In genomic region chr20:50747275-50747674, GRCh38 we compare ENCODE assay signal across 20 cellular contexts. TPM values are rescaled to one million over a fixed set of nuclear protein-coding genes. Genes with fewer than 3 reads are reported as not detected.
DNase-seq lines count a peak whose midpoint lies in the region; ATAC-seq, FAIRE-seq and TF ChIP-seq lines count a peak whose summit lies in the region.
"Had no signal": no experiment of that assay in that cellular context is flagged by ENCODE, and none has a peak within 500 bp of the region (broad histone marks: within the 10 kb centered on the region; RNA-seq: fewer than 3 reads in every experiment).

No MANE protein-coding gene starts in this region.

- H3K27me3 Mint-ChIP-seq in natural killer cell treated with Interleukin-12 subunit alpha and Interleukin-12 subunit beta and Interleukin-15 and Interleukin-18, amount 100 ng/mL, for 72 hours: no peaks in the 10 kb centered on the region
- H3K27me3 Mint-ChIP-seq in natural killer cell (ENCODE audit: low read depth in 2 of 2): no peaks in the 10 kb centered on the region
- H3K27me3 Mint-ChIP-seq: CD4-positive, alpha-beta memory T cell; IgD-negative memory B cell; stimulated activated naive B cell treated with anti-CD40 and anti-IgM and Interleukin-4, amounts not matched to agents 10 μg/mL and 1 μg/mL and 100 μg/mL, for 72 hours had no signal

- no peaks in the 10 kb centered on the region for H3K9me3 Mint-ChIP-seq in natural killer cell treated with Interleukin-12 subunit alpha and Interleukin-12 subunit beta and Interleukin-15 and Interleukin-18, amount 100 ng/mL, for 72 hours
- no peaks in the 10 kb centered on the region for H3K9me3 Mint-ChIP-seq in natural killer cell
- H3K9me3 Mint-ChIP-seq: CD4-positive, alpha-beta memory T cell; IgD-negative memory B cell; stimulated activated naive B cell treated with anti-CD40 and anti-IgM and Interleukin-4, amounts not matched to agents 10 μg/mL and 1 μg/mL and 100 μg/mL, for 72 hours had no signal

- H3K4me1 ChIP-seq in RWPE2 (ENCODE audit: insufficient read depth, poor library complexity, severe bottlenecking): peaks cover 46% of the 10 kb centered on the region
- H3K4me1 ChIP-seq in uterus: peaks cover 0 to 3% of the 10 kb centered on the region in 2 donors
- no peaks in the 10 kb centered on the region for H3K4me1 ChIP-seq in OCI-LY7 (ENCODE audit: insufficient read depth, low read length, poor library complexity, severe bottlenecking)

- H3K27me3 ChIP-seq in RWPE2 (ENCODE audit: insufficient read depth, poor library complexity, severe bottlenecking) (no peaks in the 10 kb centered on the region), uterus (no peaks in the 10 kb centered on the region)
- H3K27me3 ChIP-seq: right atrium auricular region had no signal

- CTCF ChIA-PET in OCI-LY7 (lab: Charles Lee; ENCODE audit: unreplicated experiment): no interaction called here

- H3K4me2 ChIP-seq in OCI-LY7 (ENCODE audit: low read length): no peak overlapping the region

- peak; percentile 26 for FAIRE-seq in endometrium (lab: Jason Lieb, UNC)
- FAIRE-seq: bronchial epithelial cell, TTC549 had no signal

- TF ChIP-seq CTCF in natural killer cell (IDR thresholded peaks at IDR 0.05) (no peak), RWPE2 (IDR thresholded peaks at IDR 0.05; ENCODE audit: poor library complexity, severe bottlenecking) (no peak), uterus (IDR thresholded peaks at IDR 0.05) (no peak), OCI-LY7 (conservative IDR thresholded peaks at IDR 0.05; ENCODE audit: low read length) (no peak)

- TF ChIP-seq POLR2A in uterus (IDR thresholded peaks at IDR 0.05): no peak

- H3K4me1 Mint-ChIP-seq in natural killer cell treated with Interleukin-12 subunit alpha and Interleukin-12 subunit beta and Interleukin-15 and Interleukin-18, amount 100 ng/mL, for 72 hours (ENCODE audit: low read depth in 2 of 2): peaks cover 6 to 9% of the 10 kb centered on the region in 2 donors
- no peaks in the 10 kb centered on the region for H3K4me1 Mint-ChIP-seq in natural killer cell

- peaks cover 75% of the 10 kb centered on the region for H3K36me3 ChIP-seq in RWPE2 (ENCODE audit: low read depth)
- H3K36me3 ChIP-seq in uterus: no peaks in the 10 kb centered on the region
- H3K36me3 ChIP-seq in OCI-LY7 (ENCODE audit: insufficient read depth, low read length): peaks cover 15% of the 10 kb centered on the region; the same call in 1 of the 2 replicates

- H4K20me1 ChIP-seq in OCI-LY7 (ENCODE audit: insufficient read depth, low read length): 0 out of 2 replicates have a peak, but pooled peaks cover 3% of the 10 kb centered on the region

- intact Hi-C loops in natural killer cell (cut with micrococcal nuclease): no loop called here
- intact Hi-C loops in uterus (cut with DNase I; ENCODE audit: low total_unique reads): loop anchor here (10.0 kb wide), 1 partner anchor 122 kb away; no protein-coding TSS in a partner anchor
- intact Hi-C loops in OCI-LY7 (cut with micrococcal nuclease; ENCODE audit: unreplicated experiment): loop anchor here (5.0 kb wide), 1 partner anchor 120 kb away; no protein-coding TSS in a partner anchor

- BruUV-seq in OCI-LY7 (replicated peaks; lab: Mats Ljungman, UMichigan): no TSS peak

- H3K36me3 Mint-ChIP-seq in natural killer cell treated with Interleukin-12 subunit alpha and Interleukin-12 subunit beta and Interleukin-15 and Interleukin-18, amount 100 ng/mL, for 72 hours: no peaks in the 10 kb centered on the region
- H3K36me3 Mint-ChIP-seq in natural killer cell: no peaks in the 10 kb centered on the region
- H3K36me3 Mint-ChIP-seq: IgD-negative memory B cell had no signal

- peak overlapping the region; percentile 12 for H3K4me3 Mint-ChIP-seq in natural killer cell treated with Interleukin-12 subunit alpha and Interleukin-12 subunit beta and Interleukin-15 and Interleukin-18, amount 100 ng/mL, for 72 hours
- H3K4me3 Mint-ChIP-seq in natural killer cell: no peak overlapping the region
- H3K4me3 Mint-ChIP-seq: stimulated activated naive B cell treated with anti-CD40 and anti-IgM and Interleukin-4, amounts not matched to agents 10 μg/mL and 1 μg/mL and 100 μg/mL, for 72 hours had no signal

- no peaks in the 10 kb centered on the region for H3K9me3 ChIP-seq in RWPE2 (ENCODE audit: severe bottlenecking)
- H3K9me3 ChIP-seq in uterus: no peaks in the 10 kb centered on the region
- no peaks in the 10 kb centered on the region for H3K9me3 ChIP-seq in OCI-LY7 (ENCODE audit: low read length)
- H3K9me3 ChIP-seq: right atrium auricular region had no signal

- no peak for DNase-seq in natural killer cell treated with Interleukin-12 subunit alpha and Interleukin-12 subunit beta and Interleukin-15 and Interleukin-18, amount 100 ng/mL, for 72 hours (ENCODE audit: low spot score)
- DNase-seq in natural killer cell: no peak
- DNase-seq in RWPE2 (ENCODE audit: low spot score): no peak
- no peak for DNase-seq in uterus
- no peak for DNase-seq in SHP77 treated with DMSO at 0.1 percent for 48 hours (lab: John Stamatoyannopoulos, UW)
- no peak for DNase-seq in OCI-LY7 (ENCODE audit: low spot score)
- DNase-seq: activated CD8-positive, alpha-beta memory T cell treated with anti-CD3 and anti-CD28 coated beads, Interleukin-2, amount 50 U/mL, for 4 hours; CD4-positive, alpha-beta memory T cell; GF-D8; left cardiac atrium; NCI-H1417 treated with DMSO at 0.1 percent for 48 hours; stimulated activated CD4-positive, alpha-beta T cell treated with anti-CD3 and anti-CD28 coated beads, Interleukin-4, amount 100 ng/mL, for 1 hour; stimulated activated naive B cell treated with anti-CD40 and anti-IgM and Interleukin-4, amounts not matched to agents 10 μg/mL and 1 μg/mL and 100 μg/mL, for 72 hours had no signal

- peak overlapping the region; percentile 25 to 43 for H3K27ac Mint-ChIP-seq in natural killer cell treated with Interleukin-12 subunit alpha and Interleukin-12 subunit beta and Interleukin-15 and Interleukin-18, amount 100 ng/mL, for 72 hours
- peak overlapping the region in 1 of 2 donors; percentile 5 for H3K27ac Mint-ChIP-seq in natural killer cell
- H3K27ac Mint-ChIP-seq: stimulated activated naive B cell treated with anti-CD40 and anti-IgM and Interleukin-4, amounts not matched to agents 10 μg/mL and 1 μg/mL and 100 μg/mL, for 72 hours had no signal

- no peaks in the 10 kb centered on the region for H3K79me2 ChIP-seq in OCI-LY7 (ENCODE audit: insufficient read depth, low read depth, low read length)

- POLR2A ChIA-PET in OCI-LY7 (lab: Charles Lee): no interaction called here

- no peak for ATAC-seq in natural killer cell treated with Interleukin-12 subunit alpha and Interleukin-12 subunit beta and Interleukin-15 and Interleukin-18, amount 100 ng/mL, for 72 hours
- no peak for ATAC-seq in natural killer cell
- ATAC-seq in RWPE2 (ENCODE audit: low read depth): no peak
- no peak for ATAC-seq in HG02938 (IDR thresholded peaks at IDR 0.05; ENCODE audit: unreplicated experiment)
- ATAC-seq: left cardiac atrium; stimulated activated naive B cell treated with anti-CD40 and anti-IgM and Interleukin-4, amounts not matched to agents 10 μg/mL and 1 μg/mL and 100 μg/mL, for 72 hours had no signal

- H2AFZ ChIP-seq in OCI-LY7 (ENCODE audit: low read length): no peak overlapping the region

- H3K27ac ChIP-seq in RWPE2 (ENCODE audit: poor library complexity, severe bottlenecking): peak overlapping the region; percentile 54
- peak overlapping the region; percentile 84 to 97 for H3K27ac ChIP-seq in uterus
- no peak overlapping the region for H3K27ac ChIP-seq in OCI-LY7 (ENCODE audit: low read depth, low read length, poor library complexity, severe bottlenecking)
- H3K27ac ChIP-seq: RWPE1 had no signal

- H3K4me3 ChIP-seq in RWPE2 (ENCODE audit: severe bottlenecking) (no peak overlapping the region), uterus (no peak overlapping the region), OCI-LY7 (ENCODE audit: low read depth, low read length, poor library complexity, severe bottlenecking) (no peak overlapping the region)
- H3K4me3 ChIP-seq: right atrium auricular region had no signal

- no peaks in the 10 kb centered on the region for H3K9me2 ChIP-seq in OCI-LY7 (ENCODE audit: insufficient read depth, low read length)

RNA-seq across cellular contexts. Expression of gene PARD6B, which starts 15.9 kb away (rescaled TPM):
- total RNA-seq in natural killer cell treated with Interleukin-12 subunit alpha and Interleukin-12 subunit beta and Interleukin-15 and Interleukin-18, amount 100 ng/mL, for 72 hours: 1 to 10 TPM; 3.8 to 4.1 TPM
- total RNA-seq in natural killer cell: 1 to 10 TPM; 1.5 to 5.0 (median 4.1) TPM
- 10 to 100 TPM in 2 of 4 donors, 1 to 10 TPM in 2; 2.0 to 13.2 (median 7.8) TPM for total RNA-seq in uterus
- 4.4 and 5.8 TPM in 2 replicates for total RNA-seq in OCI-LY7 (2014; rRNA removed; shearing (Covaris generic))
- 5.1 and 6.1 TPM in 2 replicates for total RNA-seq in OCI-LY7 (2022)

RNA-seq across cellular contexts. Expression of gene BCAS4, which starts 47.6 kb away (rescaled TPM):
- 10 to 100 TPM in 1 of 2 donors, 1 to 10 TPM in 1; 6.7 to 15.0 TPM for total RNA-seq in natural killer cell treated with Interleukin-12 subunit alpha and Interleukin-12 subunit beta and Interleukin-15 and Interleukin-18, amount 100 ng/mL, for 72 hours
- 10 to 100 TPM in 2 of 3 donors, 1 to 10 TPM in 1; 7.7 to 13.5 (median 10.5) TPM for total RNA-seq in natural killer cell
- total RNA-seq in uterus: 1 to 10 TPM in 2 of 4 donors, under 1 TPM in 1, not detected in 1; under 0.01 to 9.1 (median 3.5) TPM
- 128 and 181 TPM in 2 replicates for total RNA-seq in OCI-LY7 (2014; rRNA removed; shearing (Covaris generic))
- 166 and 173 TPM in 2 replicates for total RNA-seq in OCI-LY7 (2022)

RNA-seq across cellular contexts. Expression of gene RIPOR3, which starts 55.9 kb away (rescaled TPM):
- not detected for total RNA-seq in natural killer cell treated with Interleukin-12 subunit alpha and Interleukin-12 subunit beta and Interleukin-15 and Interleukin-18, amount 100 ng/mL, for 72 hours
- total RNA-seq in natural killer cell (under 1 TPM in 1 of 3 donors, not detected in 2; 0.45 TPM), uterus (10 to 100 TPM in 3 of 4 donors, 1 to 10 TPM in 1; 9.1 to 85.4 (median 17.8) TPM), OCI-LY7 (2022) (0.35 and 0.53 TPM in 2 replicates)
- not detected in 2 replicates for total RNA-seq in OCI-LY7 (2014; rRNA removed; shearing (Covaris generic))
- total RNA-seq: CD4-positive, alpha-beta memory T cell had no signal

Comparison
In these comparisons a context has a peak if more than half of its experiments do, and no peak if none do; other contexts are left out.
1. RNA of gene BCAS4, which starts 47.6 kb away (total RNA-seq): 128 to 181 TPM in OCI-LY7; 6.7 to 15.0 TPM in natural killer cell treated with Interleukin-12 subunit alpha and Interleukin-12 subunit beta and Interleukin-15 and Interleukin-18, amount 100 ng/mL, for 72 hours, 7.7 to 13.5 TPM in natural killer cell and under 0.01 to 9.1 TPM in uterus; every median in the first group is over 4 times any median in the second.
2. RNA of gene RIPOR3, which starts 55.9 kb away (total RNA-seq): 9.1 to 85.4 TPM in uterus; 0.35 to 0.53 TPM in OCI-LY7, 0.45 TPM in natural killer cell and not detected in natural killer cell treated with Interleukin-12 subunit alpha and Interleukin-12 subunit beta and Interleukin-15 and Interleukin-18, amount 100 ng/mL, for 72 hours; every median in the first group is over 4 times any median in the second.